ENCODE assay signal across 9 cellular contexts in genomic region chr1:110243581-110243980, GRCh38. TPM values are rescaled to one million over a fixed set of nuclear protein-coding genes. Genes with fewer than 3 reads are reported as not detected.
DNase-seq lines count a peak whose midpoint lies in the region; ATAC-seq and TF ChIP-seq lines count a peak whose summit lies in the region.
"Had no signal": no experiment of that assay in that cellular context is flagged by ENCODE, and none has a peak within 500 bp of the region (broad histone marks: within the 10 kb centered on the region; RNA-seq: fewer than 3 reads in every experiment).

No MANE protein-coding gene starts in this region.

- H3K9me3 ChIP-seq in gastroesophageal sphincter (no peaks in the 10 kb centered on the region), endodermal cell (ENCODE audit: control insufficient read depth, low read length) (no peaks in the 10 kb centered on the region), right atrium auricular region (no peaks in the 10 kb centered on the region)

- no peak for TF ChIP-seq EP300 in gastroesophageal sphincter (IDR thresholded peaks at IDR 0.05)

- peak; percentile 69 for DNase-seq in GM12865 (ENCODE audit: low read depth)
- peak; percentile 34 for DNase-seq in NAMALWA (ENCODE audit: low spot score)
- no peak for DNase-seq in mesothelial cell of epicardium (ENCODE audit: low spot score in 2 of 2, unreplicated experiment in 2 of 2)
- no peak for DNase-seq in endodermal cell
- DNase-seq in activated CD4-positive, CD25-positive, alpha-beta regulatory T cell (lab: John Stamatoyannopoulos, UW), result no peak
- no peak for DNase-seq in right atrium auricular region (ENCODE audit: low spot score)

- H3K4me1 ChIP-seq in gastroesophageal sphincter (peaks cover 0 to 12% (median 0%) of the 10 kb centered on the region in 3 donors), endodermal cell (ENCODE audit: control insufficient read depth, insufficient read depth, low read length) (no peaks in the 10 kb centered on the region), right atrium auricular region (no peaks in the 10 kb centered on the region)

- H3K27me3 ChIP-seq in gastroesophageal sphincter, result no peaks in the 10 kb centered on the region
- H3K27me3 ChIP-seq in endodermal cell (ENCODE audit: control insufficient read depth, insufficient read depth, low read length, poor library complexity, severe bottlenecking), result no peaks in the 10 kb centered on the region
- no peaks in the 10 kb centered on the region for H3K27me3 ChIP-seq in right atrium auricular region

- no peak overlapping the region for H3K9ac ChIP-seq in endodermal cell (ENCODE audit: extremely low read depth, low read length, poor library complexity, severe bottlenecking)

- H3K4me1 Mint-ChIP-seq in mesothelial cell of epicardium (peaks cover 4% of the 10 kb centered on the region), endodermal cell (peaks cover 12% of the 10 kb centered on the region)

- peaks cover 34% of the 10 kb centered on the region for H3K27me3 Mint-ChIP-seq in mesothelial cell of epicardium (ENCODE audit: low read depth)
- peaks cover 18% of the 10 kb centered on the region for H3K27me3 Mint-ChIP-seq in endodermal cell (ENCODE audit: insufficient read depth)

- H3K27ac ChIP-seq in gastroesophageal sphincter (no peak overlapping the region), endodermal cell (ENCODE audit: low read depth, low read length) (no peak overlapping the region), right atrium auricular region (no peak overlapping the region)

- H3K9me3 Mint-ChIP-seq in mesothelial cell of epicardium (no peaks in the 10 kb centered on the region), endodermal cell (no peaks in the 10 kb centered on the region)

- H3K36me3 Mint-ChIP-seq in mesothelial cell of epicardium, result no peaks in the 10 kb centered on the region
- no peaks in the 10 kb centered on the region for H3K36me3 Mint-ChIP-seq in endodermal cell (ENCODE audit: low read depth)

- no peaks in the 10 kb centered on the region for H3K36me3 ChIP-seq in gastroesophageal sphincter
- no peaks in the 10 kb centered on the region for H3K36me3 ChIP-seq in endodermal cell (ENCODE audit: control insufficient read depth, insufficient read depth, low read length)
- H3K36me3 ChIP-seq in right atrium auricular region, result no peaks in the 10 kb centered on the region

- peak; percentile 61 for ATAC-seq in GM19452 (IDR thresholded peaks at IDR 0.05; ENCODE audit: unreplicated experiment)
- peak; percentile 37 for ATAC-seq in gastroesophageal sphincter

- TF ChIP-seq CTCF in GM12865 (IDR thresholded peaks at IDR 0.05; ENCODE audit: insufficient read depth, low read depth, low read length, missing control alignments), result no peak
- TF ChIP-seq CTCF in gastroesophageal sphincter (IDR thresholded peaks at IDR 0.05), result no peak
- no peak for TF ChIP-seq CTCF in mesothelial cell of epicardium (IDR thresholded peaks at IDR 0.05; ENCODE audit: unreplicated experiment)
- TF ChIP-seq CTCF in endodermal cell (conservative IDR thresholded peaks at IDR 0.05), result no peak
- no peak for TF ChIP-seq CTCF in right atrium auricular region (IDR thresholded peaks at IDR 0.05)

- no peak overlapping the region for H3K4me3 Mint-ChIP-seq in mesothelial cell of epicardium
- H3K4me3 Mint-ChIP-seq in endodermal cell, result no peak overlapping the region

- TF ChIP-seq POLR2A in gastroesophageal sphincter (IDR thresholded peaks at IDR 0.05), result no peak

- no peak overlapping the region for H3K4me3 ChIP-seq in GM12865 (ENCODE audit: low read depth, low read length)
- no peak overlapping the region for H3K4me3 ChIP-seq in gastroesophageal sphincter
- H3K4me3 ChIP-seq in endodermal cell (ENCODE audit: low read length), result no peak overlapping the region
- no peak overlapping the region for H3K4me3 ChIP-seq in right atrium auricular region
- H3K4me3 ChIP-seq: skin epidermis had no signal

- H3K27ac Mint-ChIP-seq in mesothelial cell of epicardium (no peak overlapping the region), endodermal cell (no peak overlapping the region)

- WGBS in gastroesophageal sphincter (ENCODE audit: low coverage in 1 of 2), 2 donors, result 19 to 28% methylated on average over 7 to 9 of the region's 9 CpGs
- WGBS in endodermal cell (ENCODE audit: insufficient coverage in 1 of 2, insufficient read length in 1 of 2), 2 experiments, result 48 to 50% methylated on average over 9 of the region's 9 CpGs

RNA-seq across cellular contexts. Expression of gene KCNC4, which starts 33.5 kb away (rescaled TPM):
- total RNA-seq in gastroesophageal sphincter, result 10 to 100 TPM in 3 of 4 donors, 1 to 10 TPM in 1; 9.0 to 16.0 (median 13.4) TPM
- total RNA-seq in mesothelial cell of epicardium, result 4.5 to 5.4 TPM (median 5.1 TPM) in 3 replicates
- total RNA-seq in endodermal cell, result 10 to 100 TPM in 1 of 2 donors, 1 to 10 TPM in 1; 7.6 to 10.2 TPM
- polyA plus RNA-seq in endodermal cell (2013, experiment 1 of 2), result 5.3 TPM
- polyA plus RNA-seq in endodermal cell (2013, experiment 2 of 2), result 4.8 TPM
- total RNA-seq in right atrium auricular region, result 1 to 10 TPM; 4.2 to 9.1 TPM

Comparison
In these comparisons a context has a peak if more than half of its experiments do, and no peak if none do; other contexts are left out.
1. DNase-seq: peak in GM12865 (single experiment) and NAMALWA (single experiment); none in mesothelial cell of epicardium (0 of 2), endodermal cell (single experiment), activated CD4-positive, CD25-positive, alpha-beta regulatory T cell (0 of 4) and right atrium auricular region (single experiment).